ENCODE assay signal across 16 cellular contexts in the genomic region with DNA sequence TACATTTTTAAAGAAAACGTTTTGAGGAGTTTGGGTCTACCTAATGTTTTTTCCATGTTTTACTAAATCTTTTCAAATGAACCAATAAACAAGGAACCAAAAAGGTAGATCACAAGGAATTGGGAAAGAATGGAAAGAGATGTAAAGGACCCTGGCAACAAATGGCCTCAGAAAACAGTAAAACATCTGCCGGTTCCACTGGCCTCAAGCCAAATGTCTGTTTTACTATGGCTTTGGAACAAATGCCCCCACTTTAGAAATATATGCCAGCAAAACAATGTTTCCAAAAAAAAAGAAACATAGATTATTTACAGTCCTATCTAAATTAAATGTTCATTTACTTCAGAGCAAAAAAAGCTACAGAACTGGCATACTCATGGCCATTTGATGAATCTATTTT. TPM values are rescaled to one million over a fixed set of nuclear protein-coding genes. Genes with fewer than 3 reads are reported as not detected.
DNase-seq lines count a peak whose midpoint lies in the region; ATAC-seq and TF ChIP-seq lines count a peak whose summit lies in the region.
"Had no signal": no experiment of that assay in that cellular context is flagged by ENCODE, and none has a peak within 500 bp of the region (broad histone marks: within the 10 kb centered on the region; RNA-seq: fewer than 3 reads in every experiment).

No MANE protein-coding gene starts in this region.

- no peak overlapping the region for H3K4me3 Mint-ChIP-seq in activated CD4-positive, alpha-beta T cell treated with anti-CD3 and anti-CD28 coated beads for 36 hours
- peak overlapping the region; percentile 36 for H3K4me3 Mint-ChIP-seq in activated naive CD8-positive, alpha-beta T cell treated with anti-CD3 and anti-CD28 coated beads for 36 hours
- no peak overlapping the region for H3K4me3 Mint-ChIP-seq in neural progenitor cell
- H3K4me3 Mint-ChIP-seq: activated naive CD8-positive, alpha-beta T cell treated with anti-CD3 and anti-CD28 coated beads, Interleukin-2, amount 10 ng/mL, durations not matched to agents 7 days and 5 days; H9; WTC11 had no signal

- H3K79me2 ChIP-seq in neural progenitor cell (ENCODE audit: low read depth): peaks cover 40% of the 10 kb centered on the region

- H3K4me3 ChIP-seq in neural progenitor cell: peak overlapping the region; percentile 8

- H3K36me3 Mint-ChIP-seq in activated CD4-positive, alpha-beta T cell treated with anti-CD3 and anti-CD28 coated beads for 36 hours (ENCODE audit: low read depth): peaks cover 44% of the 10 kb centered on the region
- peaks cover 41% of the 10 kb centered on the region for H3K36me3 Mint-ChIP-seq in activated naive CD8-positive, alpha-beta T cell treated with anti-CD3 and anti-CD28 coated beads for 36 hours
- H3K36me3 Mint-ChIP-seq in neural progenitor cell: peaks cover 10% of the 10 kb centered on the region

- no peaks in the 10 kb centered on the region for H3K9me3 Mint-ChIP-seq in activated CD4-positive, alpha-beta T cell treated with anti-CD3 and anti-CD28 coated beads for 36 hours (ENCODE audit: low read depth)
- no peaks in the 10 kb centered on the region for H3K9me3 Mint-ChIP-seq in activated naive CD8-positive, alpha-beta T cell treated with anti-CD3 and anti-CD28 coated beads for 36 hours
- no peaks in the 10 kb centered on the region for H3K9me3 Mint-ChIP-seq in neural progenitor cell
- H3K9me3 Mint-ChIP-seq: activated naive CD8-positive, alpha-beta T cell treated with anti-CD3 and anti-CD28 coated beads, Interleukin-2, amount 10 ng/mL, durations not matched to agents 7 days and 5 days; H9; WTC11 had no signal

- peaks cover 15% of the 10 kb centered on the region for H3K36me3 ChIP-seq in neural progenitor cell

- CTCF ChIA-PET in activated CD4-positive, alpha-beta T cell treated with anti-CD3 and anti-CD28 coated beads for 36 hours (lab: Charles Lee): interaction anchor here (0.8 to 1.5 kb wide), 3 partner anchors 9 to 265 kb away, joined by 3 to 4 read pairs (median 3); no protein-coding TSS in a partner anchor

- no peaks in the 10 kb centered on the region for H3K27me3 Mint-ChIP-seq in activated CD4-positive, alpha-beta T cell treated with anti-CD3 and anti-CD28 coated beads for 36 hours
- no peaks in the 10 kb centered on the region for H3K27me3 Mint-ChIP-seq in activated naive CD8-positive, alpha-beta T cell treated with anti-CD3 and anti-CD28 coated beads for 36 hours
- peaks cover 1% of the 10 kb centered on the region for H3K27me3 Mint-ChIP-seq in neural progenitor cell (ENCODE audit: insufficient read depth, low read depth)
- H3K27me3 Mint-ChIP-seq: activated naive CD8-positive, alpha-beta T cell treated with anti-CD3 and anti-CD28 coated beads, Interleukin-2, amount 10 ng/mL, durations not matched to agents 7 days and 5 days had no signal

- intact Hi-C loops in activated CD4-positive, alpha-beta T cell treated with anti-CD3 and anti-CD28 coated beads for 36 hours (cut with DNase I, micrococcal nuclease): no loop called here

- H3K27ac Mint-ChIP-seq in activated CD4-positive, alpha-beta T cell treated with anti-CD3 and anti-CD28 coated beads for 36 hours: peak overlapping the region; percentile 66
- H3K27ac Mint-ChIP-seq in activated naive CD8-positive, alpha-beta T cell treated with anti-CD3 and anti-CD28 coated beads for 36 hours: no peak overlapping the region
- no peak overlapping the region for H3K27ac Mint-ChIP-seq in neural progenitor cell
- H3K27ac Mint-ChIP-seq: activated naive CD8-positive, alpha-beta T cell treated with anti-CD3 and anti-CD28 coated beads, Interleukin-2, amount 10 ng/mL, durations not matched to agents 7 days and 5 days; H9; WTC11 had no signal

- peaks cover 14% of the 10 kb centered on the region for H3K4me1 ChIP-seq in neural progenitor cell

- TF ChIP-seq CTCF in neural progenitor cell (IDR thresholded peaks at IDR 0.05): no peak

- DNase-seq in activated CD4-positive, alpha-beta T cell treated with anti-CD3 and anti-CD28 coated beads for 36 hours: no peak
- DNase-seq in activated CD4-positive, alpha-beta T cell treated with anti-CD3 and anti-CD28 coated beads, Interleukin-2, amount 50 U/mL, for 48 hours: no peak
- DNase-seq in NCI-H2029 (lab: John Stamatoyannopoulos, UW) (peak; percentile 60), neural progenitor cell (ENCODE audit: low spot score) (no peak), HT-29 (ENCODE audit: low spot score) (no peak), Kasumi-1 (lab: John Stamatoyannopoulos, UW) (no peak)
- DNase-seq in activated naive CD8-positive, alpha-beta T cell treated with anti-CD3 and anti-CD28 coated beads for 36 hours: no peak
- DNase-seq: activated naive CD8-positive, alpha-beta T cell treated with anti-CD3 and anti-CD28 coated beads, Interleukin-2, amount 10 ng/mL, durations not matched to agents 7 days and 5 days; central memory CD4-positive, alpha-beta T cell; H9; head of caudate nucleus; IMR-90; islet precursor cell; NCI-H146 had no signal

- H4K20me1 ChIP-seq in neural progenitor cell (ENCODE audit: low read depth): no peaks in the 10 kb centered on the region

- no peak overlapping the region for H3K27ac ChIP-seq in neural progenitor cell

- peaks cover 19% of the 10 kb centered on the region for H3F3A ChIP-seq in neural progenitor cell (ENCODE audit: low read depth)

- no peak overlapping the region for H3K9ac ChIP-seq in neural progenitor cell

- no peak overlapping the region for H2AFZ ChIP-seq in neural progenitor cell (replicated peaks)

- no peaks in the 10 kb centered on the region for H3K27me3 ChIP-seq in neural progenitor cell

- POLR2A ChIA-PET in activated CD4-positive, alpha-beta T cell treated with anti-CD3 and anti-CD28 coated beads for 36 hours (lab: Charles Lee): no interaction called here

- no peak for ATAC-seq in activated CD4-positive, alpha-beta T cell treated with anti-CD3 and anti-CD28 coated beads for 36 hours
- no peak for ATAC-seq in HG02981 (IDR thresholded peaks at IDR 0.05; ENCODE audit: unreplicated experiment)
- ATAC-seq: WTC11 had no signal

- H3K9me3 ChIP-seq in neural progenitor cell (ENCODE audit: low read depth): no peaks in the 10 kb centered on the region

- peak overlapping the region; percentile 87 for H3K4me2 ChIP-seq in neural progenitor cell

- peaks cover 37% of the 10 kb centered on the region for H3K4me1 Mint-ChIP-seq in activated CD4-positive, alpha-beta T cell treated with anti-CD3 and anti-CD28 coated beads for 36 hours
- peaks cover 27% of the 10 kb centered on the region for H3K4me1 Mint-ChIP-seq in activated naive CD8-positive, alpha-beta T cell treated with anti-CD3 and anti-CD28 coated beads for 36 hours
- peaks cover 11% of the 10 kb centered on the region for H3K4me1 Mint-ChIP-seq in neural progenitor cell

RNA-seq across cellular contexts. Expression of gene TRMT5, which starts 3.0 kb away (rescaled TPM):
- total RNA-seq in activated CD4-positive, alpha-beta T cell treated with anti-CD3 and anti-CD28 coated beads for 36 hours: 10 to 100 TPM; 19.7 to 20.8 TPM
- 10 to 100 TPM; 20.8 to 24.8 TPM for total RNA-seq in activated naive CD8-positive, alpha-beta T cell treated with anti-CD3 and anti-CD28 coated beads for 36 hours
- total RNA-seq in neural progenitor cell (ENCODE audit: low replicate concordance): 17.8 and 25.7 TPM in 2 replicates
- 2.8 and 6.6 TPM in 2 replicates for total RNA-seq in HT-29 (2014; rRNA removed; shearing (Covaris generic))

RNA-seq across cellular contexts. Expression of gene SLC38A6, which starts 3.2 kb away (rescaled TPM):
- 1 to 10 TPM; 4.5 to 5.3 TPM for total RNA-seq in activated CD4-positive, alpha-beta T cell treated with anti-CD3 and anti-CD28 coated beads for 36 hours
- 1 to 10 TPM; 3.3 to 4.0 TPM for total RNA-seq in activated naive CD8-positive, alpha-beta T cell treated with anti-CD3 and anti-CD28 coated beads for 36 hours
- 11.2 and 19.0 TPM in 2 replicates for total RNA-seq in neural progenitor cell (ENCODE audit: low replicate concordance)
- 2.1 and 4.2 TPM in 2 replicates for total RNA-seq in HT-29 (2014; rRNA removed; shearing (Covaris generic))
